In the genomic region with DNA sequence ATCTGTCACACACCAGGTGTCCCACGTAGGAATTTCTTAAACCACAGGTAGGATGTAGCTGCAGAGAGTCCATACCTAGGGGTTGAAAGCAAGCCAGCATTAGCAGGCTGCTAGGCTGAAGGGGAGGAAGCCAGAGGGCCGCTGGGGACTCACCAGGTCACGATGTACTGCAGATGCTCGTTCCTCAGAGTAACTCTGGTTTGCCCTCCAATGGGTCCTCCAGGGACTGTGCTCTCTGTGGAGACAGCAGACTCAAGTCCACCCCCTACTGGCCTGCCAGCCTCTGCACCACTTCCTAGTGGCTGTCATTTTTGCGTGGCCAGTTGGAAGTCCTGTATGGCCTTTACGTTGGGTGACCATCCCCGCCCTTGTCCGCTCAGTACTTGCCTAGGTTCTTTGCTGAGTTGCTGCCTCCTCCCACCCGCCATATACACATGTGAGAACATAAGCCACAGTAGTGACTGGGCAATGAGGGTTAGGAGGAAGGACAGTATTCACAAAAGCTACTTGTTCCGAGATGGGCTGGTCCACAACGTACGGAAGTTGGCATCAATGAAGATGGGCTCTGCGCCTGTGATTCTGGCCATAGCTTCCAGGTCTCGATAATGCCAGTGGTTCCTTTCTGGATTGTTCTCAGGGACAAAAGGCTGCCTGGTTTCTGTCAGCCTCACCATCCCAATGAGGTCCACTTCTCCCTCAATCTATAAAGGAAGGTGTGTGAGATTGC, we compare ENCODE assay signal across 1 cellular context.
TF ChIP-seq lines count a peak whose summit lies in the region.

No MANE protein-coding gene starts in this region.

TF ChIP-seq in GM12878, 131 proteins besides CTCF, POLR2A, EP300 and RAD21 (continues in another document):
- TF ChIP-seq PKNOX1 (IDR thresholded peaks at IDR 0.05) (no peak), RAD51 (IDR thresholded peaks at IDR 0.05) (no peak), JUNB (IDR thresholded peaks at IDR 0.05) (no peak), RB1 (IDR thresholded peaks at IDR 0.05; ENCODE audit: borderline replicate concordance) (no peak), ESRRA (IDR thresholded peaks at IDR 0.05; ENCODE audit: low read length) (no peak), MEF2A (IDR thresholded peaks at IDR 0.05; ENCODE audit: insufficient read depth, low read depth, low read length) (no peak), ZNF24 (IDR thresholded peaks at IDR 0.05) (no peak), ZNF622 (IDR thresholded peaks at IDR 0.05) (no peak), NRF1 (conservative IDR thresholded peaks at IDR 0.05; ENCODE audit: low read depth, low read length) (no peak), FOS (IDR thresholded peaks at IDR 0.05; ENCODE audit: borderline replicate concordance, extremely low read depth, insufficient read length) (no peak), POLR2AphosphoS2 (IDR thresholded peaks at IDR 0.05; ENCODE audit: low read depth, low read length) (peak; percentile 65; the same call in 1 of the 2 replicates), PAX8 (IDR thresholded peaks at IDR 0.05) (no peak), WRNIP1 (IDR thresholded peaks at IDR 0.05; ENCODE audit: borderline replicate concordance, low read depth, low read length) (no peak), CHD2 (IDR thresholded peaks at IDR 0.05; ENCODE audit: borderline replicate concordance, low read depth, low read length) (no peak), ZNF207 (IDR thresholded peaks at IDR 0.05; ENCODE audit: borderline replicate concordance) (no peak), ZZZ3 (IDR thresholded peaks at IDR 0.05; ENCODE audit: control insufficient read depth, insufficient read length, low read depth) (no peak), RUNX3 (IDR thresholded peaks at IDR 0.05; ENCODE audit: low read length) (peak; percentile 44; the same call in 1 of the 2 replicates), POU2F2 (IDR thresholded peaks at IDR 0.05; ENCODE audit: borderline replicate concordance, low read depth, low read length) (peak; percentile 10; the same call in 1 of the 3 replicates), SUPT20H (IDR thresholded peaks at IDR 0.05; ENCODE audit: borderline replicate concordance, control insufficient read depth, low read depth, low read length) (no peak), ZNF592 (IDR thresholded peaks at IDR 0.05) (no peak), BCL11A (IDR thresholded peaks at IDR 0.05; ENCODE audit: low read depth, low read length) (no peak), MXI1 (IDR thresholded peaks at IDR 0.05; ENCODE audit: low read depth, low read length) (no peak), E2F4 (IDR thresholded peaks at IDR 0.05; ENCODE audit: low read depth, low read length) (no peak), NR2C1 (IDR thresholded peaks at IDR 0.05) (no peak), POLR2AphosphoS5 (IDR thresholded peaks at IDR 0.05; ENCODE audit: low read length) (peak; percentile 63), IKZF1 (conservative IDR thresholded peaks at IDR 0.05) (no peak), STAT1 (conservative IDR thresholded peaks at IDR 0.05) (no peak), SMC3 (IDR thresholded peaks at IDR 0.05; ENCODE audit: borderline replicate concordance, low read length) (no peak), CBFB (IDR thresholded peaks at IDR 0.05; ENCODE audit: low read depth) (0 out of 2 replicates have a peak, but pooled peaks have one; percentile 8), KAT2A (conservative IDR thresholded peaks at IDR 0.05; ENCODE audit: control insufficient read depth, low read depth, low read length) (no peak), PAX5 (IDR thresholded peaks at IDR 0.05; ENCODE audit: borderline replicate concordance, low read depth, low read length) (no peak), EED (IDR thresholded peaks at IDR 0.05; ENCODE audit: low read depth) (no peak), TBL1XR1 (IDR thresholded peaks at IDR 0.05; ENCODE audit: low read depth, low read length) (no peak), SMAD5 (IDR thresholded peaks at IDR 0.05; ENCODE audit: low read depth) (peak; percentile 72)
- TF ChIP-seq, protein P1, sequence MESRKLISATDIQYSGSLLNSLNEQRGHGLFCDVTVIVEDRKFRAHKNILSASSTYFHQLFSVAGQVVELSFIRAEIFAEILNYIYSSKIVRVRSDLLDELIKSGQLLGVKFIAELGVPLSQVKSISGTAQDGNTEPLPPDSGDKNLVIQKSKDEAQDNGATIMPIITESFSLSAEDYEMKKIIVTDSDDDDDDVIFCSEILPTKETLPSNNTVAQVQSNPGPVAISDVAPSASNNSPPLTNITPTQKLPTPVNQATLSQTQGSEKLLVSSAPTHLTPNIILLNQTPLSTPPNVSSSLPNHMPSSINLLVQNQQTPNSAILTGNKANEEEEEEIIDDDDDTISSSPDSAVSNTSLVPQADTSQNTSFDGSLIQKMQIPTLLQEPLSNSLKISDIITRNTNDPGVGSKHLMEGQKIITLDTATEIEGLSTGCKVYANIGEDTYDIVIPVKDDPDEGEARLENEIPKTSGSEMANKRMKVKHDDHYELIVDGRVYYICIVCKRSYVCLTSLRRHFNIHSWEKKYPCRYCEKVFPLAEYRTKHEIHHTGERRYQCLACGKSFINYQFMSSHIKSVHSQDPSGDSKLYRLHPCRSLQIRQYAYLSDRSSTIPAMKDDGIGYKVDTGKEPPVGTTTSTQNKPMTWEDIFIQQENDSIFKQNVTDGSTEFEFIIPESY (IDR thresholded peaks at IDR 0.05): no peak
- TF ChIP-seq, protein P2, sequence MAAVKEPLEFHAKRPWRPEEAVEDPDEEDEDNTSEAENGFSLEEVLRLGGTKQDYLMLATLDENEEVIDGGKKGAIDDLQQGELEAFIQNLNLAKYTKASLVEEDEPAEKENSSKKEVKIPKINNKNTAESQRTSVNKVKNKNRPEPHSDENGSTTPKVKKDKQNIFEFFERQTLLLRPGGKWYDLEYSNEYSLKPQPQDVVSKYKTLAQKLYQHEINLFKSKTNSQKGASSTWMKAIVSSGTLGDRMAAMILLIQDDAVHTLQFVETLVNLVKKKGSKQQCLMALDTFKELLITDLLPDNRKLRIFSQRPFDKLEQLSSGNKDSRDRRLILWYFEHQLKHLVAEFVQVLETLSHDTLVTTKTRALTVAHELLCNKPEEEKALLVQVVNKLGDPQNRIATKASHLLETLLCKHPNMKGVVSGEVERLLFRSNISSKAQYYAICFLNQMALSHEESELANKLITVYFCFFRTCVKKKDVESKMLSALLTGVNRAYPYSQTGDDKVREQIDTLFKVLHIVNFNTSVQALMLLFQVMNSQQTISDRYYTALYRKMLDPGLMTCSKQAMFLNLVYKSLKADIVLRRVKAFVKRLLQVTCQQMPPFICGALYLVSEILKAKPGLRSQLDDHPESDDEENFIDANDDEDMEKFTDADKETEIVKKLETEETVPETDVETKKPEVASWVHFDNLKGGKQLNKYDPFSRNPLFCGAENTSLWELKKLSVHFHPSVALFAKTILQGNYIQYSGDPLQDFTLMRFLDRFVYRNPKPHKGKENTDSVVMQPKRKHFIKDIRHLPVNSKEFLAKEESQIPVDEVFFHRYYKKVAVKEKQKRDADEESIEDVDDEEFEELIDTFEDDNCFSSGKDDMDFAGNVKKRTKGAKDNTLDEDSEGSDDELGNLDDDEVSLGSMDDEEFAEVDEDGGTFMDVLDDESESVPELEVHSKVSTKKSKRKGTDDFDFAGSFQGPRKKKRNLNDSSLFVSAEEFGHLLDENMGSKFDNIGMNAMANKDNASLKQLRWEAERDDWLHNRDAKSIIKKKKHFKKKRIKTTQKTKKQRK (IDR thresholded peaks at IDR 0.05; ENCODE audit: low read depth, low read length): no peak
- TF ChIP-seq, protein P3, sequence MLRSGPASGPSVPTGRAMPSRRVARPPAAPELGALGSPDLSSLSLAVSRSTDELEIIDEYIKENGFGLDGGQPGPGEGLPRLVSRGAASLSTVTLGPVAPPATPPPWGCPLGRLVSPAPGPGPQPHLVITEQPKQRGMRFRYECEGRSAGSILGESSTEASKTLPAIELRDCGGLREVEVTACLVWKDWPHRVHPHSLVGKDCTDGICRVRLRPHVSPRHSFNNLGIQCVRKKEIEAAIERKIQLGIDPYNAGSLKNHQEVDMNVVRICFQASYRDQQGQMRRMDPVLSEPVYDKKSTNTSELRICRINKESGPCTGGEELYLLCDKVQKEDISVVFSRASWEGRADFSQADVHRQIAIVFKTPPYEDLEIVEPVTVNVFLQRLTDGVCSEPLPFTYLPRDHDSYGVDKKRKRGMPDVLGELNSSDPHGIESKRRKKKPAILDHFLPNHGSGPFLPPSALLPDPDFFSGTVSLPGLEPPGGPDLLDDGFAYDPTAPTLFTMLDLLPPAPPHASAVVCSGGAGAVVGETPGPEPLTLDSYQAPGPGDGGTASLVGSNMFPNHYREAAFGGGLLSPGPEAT (IDR thresholded peaks at IDR 0.05; ENCODE audit: low read depth): no peak
- TF ChIP-seq, protein P4, sequence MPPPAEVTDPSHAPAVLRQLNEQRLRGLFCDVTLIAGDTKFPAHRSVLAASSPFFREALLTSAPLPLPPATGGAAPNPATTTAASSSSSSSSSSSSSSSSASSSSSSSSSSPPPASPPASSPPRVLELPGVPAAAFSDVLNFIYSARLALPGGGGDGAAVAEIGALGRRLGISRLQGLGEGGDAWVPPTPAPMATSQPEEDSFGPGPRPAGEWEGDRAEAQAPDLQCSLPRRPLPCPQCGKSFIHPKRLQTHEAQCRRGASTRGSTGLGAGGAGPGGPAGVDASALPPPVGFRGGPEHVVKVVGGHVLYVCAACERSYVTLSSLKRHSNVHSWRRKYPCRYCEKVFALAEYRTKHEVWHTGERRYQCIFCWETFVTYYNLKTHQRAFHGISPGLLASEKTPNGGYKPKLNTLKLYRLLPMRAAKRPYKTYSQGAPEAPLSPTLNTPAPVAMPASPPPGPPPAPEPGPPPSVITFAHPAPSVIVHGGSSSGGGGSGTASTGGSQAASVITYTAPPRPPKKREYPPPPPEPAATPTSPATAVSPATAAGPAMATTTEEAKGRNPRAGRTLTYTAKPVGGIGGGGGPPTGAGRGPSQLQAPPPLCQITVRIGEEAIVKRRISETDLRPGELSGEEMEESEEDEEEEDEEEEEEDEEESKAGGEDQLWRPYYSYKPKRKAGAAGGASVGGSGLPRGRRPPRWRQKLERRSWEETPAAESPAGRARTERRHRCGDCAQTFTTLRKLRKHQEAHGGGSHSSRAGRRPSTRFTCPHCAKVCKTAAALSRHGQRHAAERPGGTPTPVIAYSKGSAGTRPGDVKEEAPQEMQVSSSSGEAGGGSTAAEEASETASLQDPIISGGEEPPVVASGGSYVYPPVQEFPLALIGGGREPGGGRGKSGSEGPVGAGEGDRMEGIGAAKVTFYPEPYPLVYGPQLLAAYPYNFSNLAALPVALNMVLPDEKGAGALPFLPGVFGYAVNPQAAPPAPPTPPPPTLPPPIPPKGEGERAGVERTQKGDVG (CRISPR knock-in tag; IDR thresholded peaks at IDR 0.05): no peak
- TF ChIP-seq, protein P5, sequence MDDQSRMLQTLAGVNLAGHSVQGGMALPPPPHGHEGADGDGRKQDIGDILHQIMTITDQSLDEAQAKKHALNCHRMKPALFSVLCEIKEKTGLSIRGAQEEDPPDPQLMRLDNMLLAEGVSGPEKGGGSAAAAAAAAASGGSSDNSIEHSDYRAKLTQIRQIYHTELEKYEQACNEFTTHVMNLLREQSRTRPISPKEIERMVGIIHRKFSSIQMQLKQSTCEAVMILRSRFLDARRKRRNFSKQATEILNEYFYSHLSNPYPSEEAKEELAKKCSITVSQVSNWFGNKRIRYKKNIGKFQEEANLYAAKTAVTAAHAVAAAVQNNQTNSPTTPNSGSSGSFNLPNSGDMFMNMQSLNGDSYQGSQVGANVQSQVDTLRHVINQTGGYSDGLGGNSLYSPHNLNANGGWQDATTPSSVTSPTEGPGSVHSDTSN (IDR thresholded peaks at IDR 0.05; ENCODE audit: insufficient replicate concordance, low read depth, low read length): no peak
